ENCODE assay signal across 8 cellular contexts in the genomic region with DNA sequence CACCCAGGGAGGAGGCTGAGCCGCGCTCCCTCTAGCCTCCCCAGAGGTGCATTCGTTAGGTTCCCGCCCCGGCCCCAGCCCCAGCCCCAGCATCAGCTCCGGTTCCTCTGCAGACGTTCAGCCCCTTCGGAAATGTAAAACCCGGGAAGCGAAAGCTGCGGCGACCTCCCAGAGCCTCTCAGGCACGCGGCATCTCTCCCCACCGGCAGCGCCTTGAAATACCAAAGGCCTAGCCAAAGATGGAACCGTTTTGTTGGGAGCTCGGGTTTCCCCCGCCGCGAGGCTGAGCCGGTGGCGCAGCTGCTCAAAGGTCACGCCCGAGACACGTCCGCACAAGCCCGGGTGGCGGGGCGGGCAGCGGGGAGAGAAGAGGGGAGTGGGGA.
DNase-seq lines count a peak whose midpoint lies in the region; ATAC-seq and TF ChIP-seq lines count a peak whose summit lies in the region.

No MANE protein-coding gene starts in this region.

- DNase-seq in SHP77 (lab: John Stamatoyannopoulos, UW): peak; percentile 33 to 78
- DNase-seq in SHP77 treated with DMSO at 0.1 percent for 48 hours (lab: John Stamatoyannopoulos, UW): no peak
- no peak for DNase-seq in RWPE2 (ENCODE audit: low spot score)
- DNase-seq in dermis blood vessel endothelial cell: peak; percentile 64
- DNase-seq in memory B cell (ENCODE audit: low spot score in 2 of 2): peak; percentile 28 to 46
- DNase-seq in cerebellar nuclear complex (lab: John Stamatoyannopoulos, UW): no peak

- no peaks in the 10 kb centered on the region for H3K27me3 Mint-ChIP-seq in memory B cell
- peaks cover 16% of the 10 kb centered on the region for H3K27me3 Mint-ChIP-seq in stimulated activated naive CD8-positive, alpha-beta T cell treated with anti-CD3 and anti-CD28 coated beads, Interleukin-15, Interleukin-2, amounts not matched to agents 100 ng/mL and 50 ng/mL, for 24 hours

- no peaks in the 10 kb centered on the region for H3K9me3 ChIP-seq in RWPE2 (ENCODE audit: severe bottlenecking)

- H3K36me3 ChIP-seq in RWPE2 (ENCODE audit: low read depth): no peaks in the 10 kb centered on the region

- H3K4me3 ChIP-seq in RWPE2 (ENCODE audit: severe bottlenecking): no peak overlapping the region

- ATAC-seq in HG03432 (IDR thresholded peaks at IDR 0.05; ENCODE audit: unreplicated experiment) (peak; percentile 85), RWPE2 (ENCODE audit: low read depth) (peak; percentile 79), memory B cell (ENCODE audit: low read depth) (peak; percentile 90)

- H3K27ac ChIP-seq in RWPE2 (ENCODE audit: poor library complexity, severe bottlenecking): no peak overlapping the region

- H3K27me3 ChIP-seq in RWPE2 (ENCODE audit: insufficient read depth, poor library complexity, severe bottlenecking): no peaks in the 10 kb centered on the region

- no peaks in the 10 kb centered on the region for H3K9me3 Mint-ChIP-seq in memory B cell
- no peaks in the 10 kb centered on the region for H3K9me3 Mint-ChIP-seq in stimulated activated naive CD8-positive, alpha-beta T cell treated with anti-CD3 and anti-CD28 coated beads, Interleukin-15, Interleukin-2, amounts not matched to agents 100 ng/mL and 50 ng/mL, for 24 hours

- H3K4me1 Mint-ChIP-seq in memory B cell: peaks cover 12% of the 10 kb centered on the region
- H3K4me1 Mint-ChIP-seq in stimulated activated naive CD8-positive, alpha-beta T cell treated with anti-CD3 and anti-CD28 coated beads, Interleukin-15, Interleukin-2, amounts not matched to agents 100 ng/mL and 50 ng/mL, for 24 hours (ENCODE audit: low read depth): peaks cover 16% of the 10 kb centered on the region

- H3K27ac Mint-ChIP-seq in memory B cell: peak overlapping the region; percentile 88
- H3K27ac Mint-ChIP-seq in stimulated activated naive CD8-positive, alpha-beta T cell treated with anti-CD3 and anti-CD28 coated beads, Interleukin-15, Interleukin-2, amounts not matched to agents 100 ng/mL and 50 ng/mL, for 24 hours: no peak overlapping the region

- H3K4me3 Mint-ChIP-seq in memory B cell: peak overlapping the region; percentile 80
- H3K4me3 Mint-ChIP-seq in stimulated activated naive CD8-positive, alpha-beta T cell treated with anti-CD3 and anti-CD28 coated beads, Interleukin-15, Interleukin-2, amounts not matched to agents 100 ng/mL and 50 ng/mL, for 24 hours: peak overlapping the region; percentile 72

- no peak for TF ChIP-seq CTCF in RWPE2 (IDR thresholded peaks at IDR 0.05; ENCODE audit: poor library complexity, severe bottlenecking)

- no peaks in the 10 kb centered on the region for H3K36me3 Mint-ChIP-seq in memory B cell
- H3K36me3 Mint-ChIP-seq in stimulated activated naive CD8-positive, alpha-beta T cell treated with anti-CD3 and anti-CD28 coated beads, Interleukin-15, Interleukin-2, amounts not matched to agents 100 ng/mL and 50 ng/mL, for 24 hours (ENCODE audit: low read depth): no peaks in the 10 kb centered on the region

- peaks cover 9% of the 10 kb centered on the region for H3K4me1 ChIP-seq in RWPE2 (ENCODE audit: insufficient read depth, poor library complexity, severe bottlenecking)

Comparison
In these comparisons a context has a peak if more than half of its experiments do, and no peak if none do; other contexts are left out.
1. DNase-seq: peak in SHP77 (2 of 2), dermis blood vessel endothelial cell (single experiment) and memory B cell (2 of 2); none in SHP77 treated with DMSO at 0.1 percent for 48 hours (single experiment), RWPE2 (single experiment) and cerebellar nuclear complex (0 of 2).
2. Peak in every context shown above with its lines, with median percentiles within 50 percentile points of each other: ATAC-seq.